Comparison of ENCODE assay signal across 19 cellular contexts in the genomic region with DNA sequence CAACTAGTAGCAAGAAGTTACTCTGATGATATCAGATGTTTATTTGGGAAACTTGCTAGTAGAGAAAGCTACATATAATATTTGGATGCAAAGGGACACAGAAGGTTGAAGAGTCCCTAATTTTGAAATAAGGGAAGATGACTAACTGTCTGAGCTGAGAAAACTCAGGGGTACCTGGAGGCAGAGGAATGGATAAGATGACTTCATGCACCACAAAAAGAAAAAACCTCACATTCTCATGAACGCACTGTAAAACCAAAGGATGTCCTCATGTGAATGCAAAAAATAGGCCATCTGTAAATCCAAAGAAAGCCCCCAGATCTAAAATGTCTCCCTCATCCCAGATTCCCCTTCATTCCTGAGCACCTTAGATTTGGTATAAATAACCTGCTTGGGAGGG. TPM values are rescaled to one million over a fixed set of nuclear protein-coding genes. Genes with fewer than 3 reads are reported as not detected.
A peak's percentile ranks its signal among the peaks of the same experiment; 100 is the strongest.
DNase-seq lines count a peak whose midpoint lies in the region; ATAC-seq and TF ChIP-seq lines count a peak whose summit lies in the region.
"Had no signal": no experiment of that assay in that cellular context is flagged by ENCODE, and none has a peak within 500 bp of the region (broad histone marks: within the 10 kb centered on the region; RNA-seq: fewer than 3 reads in every experiment).

No MANE protein-coding gene starts in this region.

- TF ChIP-seq CTCF in vagina (IDR thresholded peaks at IDR 0.05) = no peak

- no peak overlapping the region for H3K27ac ChIP-seq in vagina
- H3K27ac ChIP-seq: ascending aorta, hepatocyte, PC-9 had no signal

- ATAC-seq in activated naive CD4-positive, alpha-beta T cell treated with anti-CD3 and anti-CD28 coated beads, Interleukin-2, amount 50 U/mL, for 72 hours = peak; percentile 46 to 48
- no peak for ATAC-seq in naive B cell (ENCODE audit: low read depth in 2 of 2)
- ATAC-seq in HG03045 (IDR thresholded peaks at IDR 0.05; ENCODE audit: unreplicated experiment) = no peak
- ATAC-seq in HG03439 (IDR thresholded peaks at IDR 0.05; ENCODE audit: unreplicated experiment) = no peak

- intact Hi-C loops in vagina (cut with DNase I) = loop anchor here (5.0 kb wide), 1 partner anchor 1118 kb away; no protein-coding TSS in a partner anchor

- H3K27me3 Mint-ChIP-seq in activated naive CD4-positive, alpha-beta T cell treated with anti-CD3 and anti-CD28 coated beads, Interleukin-2, amount 50 U/mL, for 24 hours = no peaks in the 10 kb centered on the region
- no peaks in the 10 kb centered on the region for H3K27me3 Mint-ChIP-seq in naive B cell

- H3K4me3 Mint-ChIP-seq in activated naive CD4-positive, alpha-beta T cell treated with anti-CD3 and anti-CD28 coated beads, Interleukin-2, amount 50 U/mL, for 24 hours = peak overlapping the region; percentile 98
- peak overlapping the region in 7 of 8 donors; percentile 23 to 100 (median 98) for H3K4me3 Mint-ChIP-seq in naive B cell
- H3K4me3 Mint-ChIP-seq: H9 had no signal

- no peak for TF ChIP-seq POLR2A in vagina (IDR thresholded peaks at IDR 0.05)

- DNase-seq in activated naive CD4-positive, alpha-beta T cell (lab: John Stamatoyannopoulos, UW) = no peak
- no peak for DNase-seq in activated naive CD4-positive, alpha-beta T cell treated with anti-CD3 and anti-CD28 coated beads, Interleukin-2, amount 50 U/mL, for 72 hours (ENCODE audit: low spot score in 2 of 2)
- DNase-seq in naive B cell (no peak), vagina (ENCODE audit: extremely low spot score in 2 of 2) (no peak)
- no peak for DNase-seq in NK-92 treated with Interleukin-12 subunit alpha and Interleukin-12 subunit beta, amount 100 ng/mL, for 24 hours (lab: John Stamatoyannopoulos, UW)
- DNase-seq: cortex of kidney, kidney glomerular epithelial cell, midbrain, NCI-H2081, NCI-H524 treated with DMSO at 0.1 percent for 48 hours had no signal

- H3K36me3 Mint-ChIP-seq in activated naive CD4-positive, alpha-beta T cell treated with anti-CD3 and anti-CD28 coated beads, Interleukin-2, amount 50 U/mL, for 24 hours = peaks cover 66% of the 10 kb centered on the region
- peaks cover 74 to 93% of the 10 kb centered on the region in 2 donors for H3K36me3 Mint-ChIP-seq in activated naive CD4-positive, alpha-beta T cell treated with anti-CD3 and anti-CD28 coated beads, Interleukin-2, amount 50 U/mL, for 72 hours
- peaks cover 42 to 66% of the 10 kb centered on the region in 2 donors for H3K36me3 Mint-ChIP-seq in naive B cell

- H3K9me3 ChIP-seq in vagina = no peaks in the 10 kb centered on the region
- H3K9me3 ChIP-seq: ascending aorta had no signal

- H3K27ac Mint-ChIP-seq in activated naive CD4-positive, alpha-beta T cell treated with anti-CD3 and anti-CD28 coated beads, Interleukin-2, amount 50 U/mL, for 24 hours = peak overlapping the region; percentile 99
- H3K27ac Mint-ChIP-seq in activated naive CD4-positive, alpha-beta T cell treated with anti-CD3 and anti-CD28 coated beads, Interleukin-2, amount 50 U/mL, for 72 hours = peak overlapping the region; percentile 100
- H3K27ac Mint-ChIP-seq in naive B cell = peak overlapping the region; percentile 88 to 100 (median 98)
- H3K27ac Mint-ChIP-seq: H9 had no signal

- H3K4me1 ChIP-seq in vagina = peaks cover 16% of the 10 kb centered on the region

- no peak overlapping the region for H3K4me3 ChIP-seq in vagina
- H3K4me3 ChIP-seq: ascending aorta, hepatocyte, PC-9 had no signal

- peaks cover 5% of the 10 kb centered on the region for H3K9me3 Mint-ChIP-seq in activated naive CD4-positive, alpha-beta T cell treated with anti-CD3 and anti-CD28 coated beads, Interleukin-2, amount 50 U/mL, for 24 hours
- peaks cover 0 to 4% of the 10 kb centered on the region in 2 donors for H3K9me3 Mint-ChIP-seq in activated naive CD4-positive, alpha-beta T cell treated with anti-CD3 and anti-CD28 coated beads, Interleukin-2, amount 50 U/mL, for 72 hours
- H3K9me3 Mint-ChIP-seq in naive B cell = peaks cover 0 to 5% (median 0%) of the 10 kb centered on the region in 7 donors
- H3K9me3 Mint-ChIP-seq: H9 had no signal

- H3K4me1 Mint-ChIP-seq in activated naive CD4-positive, alpha-beta T cell treated with anti-CD3 and anti-CD28 coated beads, Interleukin-2, amount 50 U/mL, for 24 hours = peaks cover 60% of the 10 kb centered on the region
- H3K4me1 Mint-ChIP-seq in naive B cell = peaks cover 76 to 87% (median 86%) of the 10 kb centered on the region in 3 donors

- no peaks in the 10 kb centered on the region for H3K36me3 ChIP-seq in vagina
- H3K36me3 ChIP-seq: ascending aorta had no signal

- peaks cover 4% of the 10 kb centered on the region for H3K27me3 ChIP-seq in vagina

RNA-seq across cellular contexts. Expression of a gene that starts 29.3 kb away (rescaled TPM):
- total RNA-seq in activated naive CD4-positive, alpha-beta T cell treated with anti-CD3 and anti-CD28 coated beads, Interleukin-2, amount 50 U/mL, for 72 hours = under 1 TPM in 1 of 2 donors, not detected in 1; 0.82 TPM
- polyA plus RNA-seq in naive B cell (ENCODE audit: low read depth in 6 of 6) = under 1 TPM in 1 of 6 donors, not detected in 5; 0.41 TPM
- total RNA-seq in vagina = not detected
- total RNA-seq: ascending aorta, H9, osteocyte, PC-9, urinary bladder had no signal

RNA-seq across cellular contexts. Expression of a gene that starts 50.8 kb away (rescaled TPM):
- not detected for total RNA-seq in activated naive CD4-positive, alpha-beta T cell treated with anti-CD3 and anti-CD28 coated beads, Interleukin-2, amount 50 U/mL, for 72 hours
- polyA plus RNA-seq in naive B cell (ENCODE audit: low read depth in 6 of 6) = under 1 TPM in 2 of 6 donors, not detected in 4; 0.41 to 0.55 TPM
- not detected for total RNA-seq in vagina
- total RNA-seq: ascending aorta, H9, osteocyte, urinary bladder had no signal

RNA-seq across cellular contexts. Expression of a gene that starts 54.8 kb away (rescaled TPM):
- total RNA-seq in activated naive CD4-positive, alpha-beta T cell treated with anti-CD3 and anti-CD28 coated beads, Interleukin-2, amount 50 U/mL, for 72 hours = 10 to 100 TPM; 16.0 to 32.8 TPM
- 10 to 100 TPM in 5 of 6 donors, 1 to 10 TPM in 1; 10.0 to 32.4 (median 19.0) TPM for polyA plus RNA-seq in naive B cell (ENCODE audit: low read depth in 6 of 6)
- total RNA-seq in vagina = 68.3 TPM

Comparison
In these comparisons a context has a peak if more than half of its experiments do, and no peak if none do; other contexts are left out.
1. ATAC-seq: peak in activated naive CD4-positive, alpha-beta T cell treated with anti-CD3 and anti-CD28 coated beads, Interleukin-2, amount 50 U/mL, for 72 hours (2 of 2); none in naive B cell (0 of 2), HG03045 (single experiment) and HG03439 (single experiment).
2. Peak in every context shown above with its lines, with median percentiles within 50 percentile points of each other: H3K27ac Mint-ChIP-seq.